ENCODE assay signal across 8 cellular contexts in the genomic region with DNA sequence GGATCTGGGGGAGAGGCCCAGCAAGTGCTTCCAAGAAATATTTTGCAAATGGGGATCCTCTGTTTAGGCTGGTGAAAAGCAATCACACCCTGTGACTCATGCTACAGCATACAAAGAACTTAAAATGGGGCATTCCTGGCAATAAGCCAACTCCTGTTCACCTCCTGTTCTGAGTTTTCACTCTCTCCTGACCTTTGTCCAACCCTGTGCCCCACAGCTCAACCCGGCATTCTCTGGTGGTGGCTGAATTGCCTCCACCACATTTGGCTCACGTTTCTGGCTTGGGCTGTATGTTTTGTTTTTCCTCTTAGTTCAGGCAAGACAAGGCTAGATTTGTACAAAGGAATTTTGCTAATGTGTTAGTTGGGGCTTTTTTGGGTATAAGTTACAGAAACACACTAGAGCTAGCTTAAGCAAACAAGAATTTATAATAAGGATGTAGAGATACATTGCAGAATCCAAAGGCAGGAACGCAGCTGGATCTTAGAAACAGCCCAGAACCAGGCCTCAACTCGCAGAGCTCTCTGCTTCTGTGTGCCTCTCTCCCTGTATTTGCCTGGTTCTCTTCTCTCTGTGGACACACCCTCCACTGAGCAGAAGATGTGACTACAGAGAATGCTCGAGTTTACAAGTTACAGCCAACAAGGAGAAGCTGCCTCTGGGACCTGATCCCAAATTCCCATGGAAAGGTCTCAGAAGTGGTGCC.
DNase-seq lines count a peak whose midpoint lies in the region; ATAC-seq, FAIRE-seq and TF ChIP-seq lines count a peak whose summit lies in the region.

No MANE protein-coding gene starts in this region.

- H3K27ac ChIP-seq in muscle layer of duodenum (ENCODE audit: low read length): peak overlapping the region; percentile 10

- no peak for TF ChIP-seq EP300 in Ishikawa (IDR thresholded peaks at IDR 0.05; ENCODE audit: borderline replicate concordance)

- FAIRE-seq in endometrium (lab: Jason Lieb, UNC): peak; percentile 41

- H3K4me3 ChIP-seq in muscle layer of duodenum (ENCODE audit: low read depth in 1 of 2, low read length in 2 of 2): no peak overlapping the region

- peaks cover 9 to 18% of the 10 kb centered on the region in 2 donors for H3K4me1 ChIP-seq in muscle layer of duodenum (ENCODE audit: control insufficient read depth in 1 of 2, insufficient read depth in 2 of 2, low read length in 2 of 2)

- peaks cover 12 to 56% of the 10 kb centered on the region in 2 donors for H3K36me3 ChIP-seq in muscle layer of duodenum (ENCODE audit: control insufficient read depth in 1 of 2, insufficient read depth in 2 of 2, low read length in 2 of 2)

- peak; percentile 52 for DNase-seq in ACHN
- no peak for DNase-seq in T-helper 2 cell
- DNase-seq in GM13977 (ENCODE audit: low spot score): no peak
- no peak for DNase-seq in activated CD4-positive, alpha-beta T cell treated with anti-CD3 and anti-CD28 coated beads for 48 hours

- H3K9me3 ChIP-seq in muscle layer of duodenum (ENCODE audit: control insufficient read depth in 1 of 2, low read length in 2 of 2): no peaks in the 10 kb centered on the region

- no peak for ATAC-seq in HG03460 (IDR thresholded peaks at IDR 0.05; ENCODE audit: unreplicated experiment)

- H3K27me3 ChIP-seq in muscle layer of duodenum (ENCODE audit: low read depth, low read length): no peaks in the 10 kb centered on the region

- TF ChIP-seq CTCF in GM13977 (IDR thresholded peaks at IDR 0.05; ENCODE audit: extremely low read depth, insufficient read depth, missing control alignments): no peak

- in situ Hi-C loops in ACHN (cut with HindIII; ENCODE audit: low pct_ligation_motif_present, low pct_unique_long_range_greater_than_20kb, low sequenced_read_pairs): no loop called here
- in situ Hi-C loops in GM13977 (cut with MboI; ENCODE audit: low pct_unique_long_range_greater_than_20kb, low sequenced_read_pairs, unreplicated experiment): no loop called here

- TF ChIP-seq RAD21 in Ishikawa (IDR thresholded peaks at IDR 0.05; ENCODE audit: low read depth): no peak; the same call in 1 of the 2 replicates

TF ChIP-seq in Ishikawa, 13 proteins besides CTCF, POLR2A, EP300 and RAD21:
- 0 out of 2 replicates have a peak, but pooled peaks have one; percentile 23 for TF ChIP-seq TCF12 (IDR thresholded peaks at IDR 0.05; ENCODE audit: low read depth)
- peak; percentile 84 for TF ChIP-seq NFIC (IDR thresholded peaks at IDR 0.05)
- TF ChIP-seq, protein P1, sequence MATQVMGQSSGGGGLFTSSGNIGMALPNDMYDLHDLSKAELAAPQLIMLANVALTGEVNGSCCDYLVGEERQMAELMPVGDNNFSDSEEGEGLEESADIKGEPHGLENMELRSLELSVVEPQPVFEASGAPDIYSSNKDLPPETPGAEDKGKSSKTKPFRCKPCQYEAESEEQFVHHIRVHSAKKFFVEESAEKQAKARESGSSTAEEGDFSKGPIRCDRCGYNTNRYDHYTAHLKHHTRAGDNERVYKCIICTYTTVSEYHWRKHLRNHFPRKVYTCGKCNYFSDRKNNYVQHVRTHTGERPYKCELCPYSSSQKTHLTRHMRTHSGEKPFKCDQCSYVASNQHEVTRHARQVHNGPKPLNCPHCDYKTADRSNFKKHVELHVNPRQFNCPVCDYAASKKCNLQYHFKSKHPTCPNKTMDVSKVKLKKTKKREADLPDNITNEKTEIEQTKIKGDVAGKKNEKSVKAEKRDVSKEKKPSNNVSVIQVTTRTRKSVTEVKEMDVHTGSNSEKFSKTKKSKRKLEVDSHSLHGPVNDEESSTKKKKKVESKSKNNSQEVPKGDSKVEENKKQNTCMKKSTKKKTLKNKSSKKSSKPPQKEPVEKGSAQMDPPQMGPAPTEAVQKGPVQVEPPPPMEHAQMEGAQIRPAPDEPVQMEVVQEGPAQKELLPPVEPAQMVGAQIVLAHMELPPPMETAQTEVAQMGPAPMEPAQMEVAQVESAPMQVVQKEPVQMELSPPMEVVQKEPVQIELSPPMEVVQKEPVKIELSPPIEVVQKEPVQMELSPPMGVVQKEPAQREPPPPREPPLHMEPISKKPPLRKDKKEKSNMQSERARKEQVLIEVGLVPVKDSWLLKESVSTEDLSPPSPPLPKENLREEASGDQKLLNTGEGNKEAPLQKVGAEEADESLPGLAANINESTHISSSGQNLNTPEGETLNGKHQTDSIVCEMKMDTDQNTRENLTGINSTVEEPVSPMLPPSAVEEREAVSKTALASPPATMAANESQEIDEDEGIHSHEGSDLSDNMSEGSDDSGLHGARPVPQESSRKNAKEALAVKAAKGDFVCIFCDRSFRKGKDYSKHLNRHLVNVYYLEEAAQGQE (IDR thresholded peaks at IDR 0.05; ENCODE audit: low read depth): no peak
- peak; percentile 47; the same call in 1 of the 2 replicates for TF ChIP-seq TEAD4 (IDR thresholded peaks at IDR 0.05)
- no peak for TF ChIP-seq EGR1 (IDR thresholded peaks at IDR 0.05)
- no peak for TF ChIP-seq YY1 (IDR thresholded peaks at IDR 0.05; ENCODE audit: low read depth)
- TF ChIP-seq FOXM1 (IDR thresholded peaks at IDR 0.05; ENCODE audit: borderline replicate concordance, low read depth): no peak
- TF ChIP-seq TAF1 (IDR thresholded peaks at IDR 0.05; ENCODE audit: low read depth): no peak
- no peak for TF ChIP-seq CEBPB (IDR thresholded peaks at IDR 0.05)
- TF ChIP-seq ZBTB7A (IDR thresholded peaks at IDR 0.05; ENCODE audit: low read depth): no peak
